Comparison of ENCODE assay signal across 11 cellular contexts in genomic region chr14:34711808-34712712, GRCh38. TPM values are rescaled to one million over a fixed set of nuclear protein-coding genes. Genes with fewer than 3 reads are reported as not detected.
DNase-seq lines count a peak whose midpoint lies in the region; ATAC-seq, FAIRE-seq and TF ChIP-seq lines count a peak whose summit lies in the region.
"Had no signal": no experiment of that assay in that cellular context is flagged by ENCODE, and none has a peak within 500 bp of the region (broad histone marks: within the 10 kb centered on the region; RNA-seq: fewer than 3 reads in every experiment).

No MANE protein-coding gene starts in this region.

- no peak for TF ChIP-seq CTCF in HepG2 (CRISPR knock-in tag; IDR thresholded peaks at IDR 0.05)
- no peak for TF ChIP-seq CTCF in right lobe of liver (IDR thresholded peaks at IDR 0.05)
- TF ChIP-seq CTCF in coronary artery (IDR thresholded peaks at IDR 0.05) = no peak
- no peak for TF ChIP-seq CTCF in neural cell (IDR thresholded peaks at IDR 0.05; ENCODE audit: poor library complexity, severe bottlenecking)

- H3K4me2 ChIP-seq in HepG2 (ENCODE audit: low read depth, low read length) (no peak overlapping the region), neural cell (ENCODE audit: low read length) (peak overlapping the region; percentile 42)

- H3K27ac ChIP-seq in HepG2 (ENCODE audit: extremely low read length, insufficient read depth, low read length) (no peak overlapping the region), right lobe of liver (peak overlapping the region in 1 of 3 donors; percentile 12), coronary artery (peak overlapping the region; percentile 73 to 98), neural cell (ENCODE audit: low read length) (no peak overlapping the region)

- no peak overlapping the region for H3K9ac ChIP-seq in HepG2 (ENCODE audit: insufficient read depth, low read depth, low read length)
- no peak overlapping the region for H3K9ac ChIP-seq in neural cell (ENCODE audit: low read length)

- DNase-seq in HepG2 (ENCODE audit: low spot score) (no peak), right lobe of liver (no peak), coronary artery (ENCODE audit: low spot score) (no peak), GM12891 (ENCODE audit: insufficient read length, low spot score) (no peak), NCI-H446 (lab: John Stamatoyannopoulos, UW) (no peak), NCI-H2196 (lab: John Stamatoyannopoulos, UW; ENCODE audit: unreplicated experiment) (no peak), NCI-H82 (lab: John Stamatoyannopoulos, UW) (no peak)
- DNase-seq: NK-92 treated with Interleukin-12 subunit alpha and Interleukin-12 subunit beta, amount 100 ng/mL, for 24 hours; stimulated activated CD4-positive, alpha-beta T cell treated with anti-CD3 and anti-CD28 coated beads, Interleukin-15, amount 100 ng/mL, for 24 hours had no signal

- POLR2A ChIA-PET in HepG2 (lab: Yijun Ruan, JAX) = interaction anchor here (0.6 to 5.4 kb wide), 4 partner anchors 11 to 215 kb away, joined by 3 to 61 read pairs (median 12); no protein-coding TSS in a partner anchor

- H3K4me1 ChIP-seq in HepG2 (ENCODE audit: insufficient read depth, low read length) = peaks cover 58% of the 10 kb centered on the region
- peaks cover 0 to 53% (median 3%) of the 10 kb centered on the region in 4 donors for H3K4me1 ChIP-seq in right lobe of liver

- in situ Hi-C loops in HepG2 (cut with HindIII; ENCODE audit: extremely low pct_ligation_motif_present, low pct_unique_long_range_greater_than_20kb) = no loop called here

- no peaks in the 10 kb centered on the region for H3K9me2 ChIP-seq in neural cell (ENCODE audit: insufficient read depth, low read length)

- no peak for TF ChIP-seq RAD21 in HepG2 (CRISPR knock-in tag; IDR thresholded peaks at IDR 0.05)
- TF ChIP-seq RAD21 in neural cell (conservative IDR thresholded peaks at IDR 0.05) = no peak

- H3K27me3 ChIP-seq in HepG2 (ENCODE audit: control insufficient read depth in 1 of 2, insufficient read depth in 2 of 2, low read length in 2 of 2) (peaks cover 0 to 11% of the 10 kb centered on the region in 2 experiments; a peak in 3 of 5 replicates), right lobe of liver (no peaks in the 10 kb centered on the region), neural cell (ENCODE audit: insufficient read depth, low read depth, low read length) (no peaks in the 10 kb centered on the region)

- no peak for FAIRE-seq in HepG2 (lab: Jason Lieb, UNC)
- FAIRE-seq in GM12891 (lab: Jason Lieb, UNC) = no peak

- ATAC-seq in HepG2 = no peak
- no peak for ATAC-seq in right lobe of liver
- ATAC-seq: stimulated activated memory B cell treated with anti-CD40 and anti-IgM and Interleukin-4, amounts not matched to agents 10 μg/mL and 1 μg/mL and 100 μg/mL, for 72 hours had no signal

- H3K79me2 ChIP-seq in HepG2 (ENCODE audit: insufficient read depth, low read length) (peaks cover 21% of the 10 kb centered on the region), neural cell (replicated peaks; ENCODE audit: insufficient read depth, low read length) (peaks cover 11% of the 10 kb centered on the region)

- TF ChIP-seq EP300 in HepG2 (IDR thresholded peaks at IDR 0.05; ENCODE audit: low read depth in 2 of 2, low read length in 2 of 2) (no peak), HepG2 (CRISPR knock-in tag; IDR thresholded peaks at IDR 0.05; ENCODE audit: borderline replicate concordance) (no peak), neural cell (conservative IDR thresholded peaks at IDR 0.05; ENCODE audit: poor library complexity, severe bottlenecking) (no peak)

- TF ChIP-seq POLR2A in HepG2 (IDR thresholded peaks at IDR 0.05; ENCODE audit: insufficient read depth in 1 of 2, low read depth in 2 of 2, low read length in 2 of 2) = peak in 1 of 2 experiments; percentile 36; a peak in 1 of 4 replicates
- TF ChIP-seq POLR2A in right lobe of liver (IDR thresholded peaks at IDR 0.05) = no peak
- TF ChIP-seq POLR2A in GM12891 (IDR thresholded peaks at IDR 0.05; ENCODE audit: low read depth, low read length) = no peak

- H4K20me1 ChIP-seq in HepG2 (ENCODE audit: insufficient read depth, low read length) (no peaks in the 10 kb centered on the region), neural cell (ENCODE audit: insufficient read depth) (no peaks in the 10 kb centered on the region)

- no peaks in the 10 kb centered on the region for H3F3A ChIP-seq in neural cell (ENCODE audit: insufficient read depth, low read length, poor library complexity, severe bottlenecking)

- no TSS peak for BruUV-seq in HepG2 (replicated peaks; lab: Mats Ljungman, UMichigan)

- H2AFZ ChIP-seq in HepG2 (ENCODE audit: low read length) = no peak overlapping the region
- H2AFZ ChIP-seq in neural cell (ENCODE audit: low read depth, low read length) = no peak overlapping the region

- intact Hi-C loops in HepG2 (cut with micrococcal nuclease; ENCODE audit: unreplicated experiment) (no loop called here), right lobe of liver (cut with DNase I) (no loop called here)

- no peak overlapping the region for H3K4me3 ChIP-seq in HepG2 (replicated peaks in 1 of 3; ENCODE audit: insufficient read depth in 1 of 3, low read depth in 2 of 3, low read length in 3 of 3)
- no peak overlapping the region for H3K4me3 ChIP-seq in right lobe of liver
- H3K4me3 ChIP-seq in coronary artery = peak overlapping the region; percentile 40
- H3K4me3 ChIP-seq in neural cell (ENCODE audit: low read length) = peak overlapping the region; percentile 31

- H3K9me3 ChIP-seq in HepG2 (ENCODE audit: low read length) (no peaks in the 10 kb centered on the region), right lobe of liver (no peaks in the 10 kb centered on the region), neural cell (ENCODE audit: low read length) (no peaks in the 10 kb centered on the region)

- CTCF ChIA-PET in HepG2 (lab: Yijun Ruan, JAX; ENCODE audit: low intra/inter-chr PET ratio, low total read pairs) = interaction anchor here (1.2 kb wide), 1 partner anchor 11 kb away, joined by 6 read pairs; no protein-coding TSS in a partner anchor

- WGBS in HepG2 (ENCODE audit: low lambda C conversion rate) = 94% methylated on average over 4 of the region's 4 CpGs
- WGBS in right lobe of liver (ENCODE audit: insufficient coverage, low coverage, low lambda C conversion rate, missing lambda C conversion rate) = 78% methylated on average over 4 of the region's 4 CpGs

- peaks cover 6 to 10% of the 10 kb centered on the region in 2 experiments; a peak in 3 of 5 replicates for H3K36me3 ChIP-seq in HepG2 (replicated peaks in 1 of 2; ENCODE audit: control insufficient read depth in 1 of 2, insufficient read depth in 2 of 2, low read length in 2 of 2)
- H3K36me3 ChIP-seq in right lobe of liver = peaks cover 0 to 17% (median 2%) of the 10 kb centered on the region in 4 donors
- H3K36me3 ChIP-seq in neural cell (ENCODE audit: insufficient read depth, low read length) = peaks cover 6% of the 10 kb centered on the region

TF ChIP-seq in HepG2, 621 proteins besides CTCF, POLR2A, EP300 and RAD21 (continues in another document):
- TF ChIP-seq NFYC (CRISPR knock-in tag; IDR thresholded peaks at IDR 0.05) = 0 out of 2 replicates have a peak, but pooled peaks have one; percentile 11

TF ChIP-seq in GM12891, 5 proteins besides CTCF, POLR2A, EP300 and RAD21:
- TF ChIP-seq SPI1 (IDR thresholded peaks at IDR 0.05; ENCODE audit: low read depth, low read length) (no peak), PAX5 (IDR thresholded peaks at IDR 0.05; ENCODE audit: insufficient read depth, low read length, severe bottlenecking) (no peak), TAF1 (IDR thresholded peaks at IDR 0.05; ENCODE audit: low read depth, low read length) (no peak), POLR2AphosphoS5 (IDR thresholded peaks at IDR 0.05; ENCODE audit: low read depth, low read length) (no peak), POU2F2 (IDR thresholded peaks at IDR 0.05; ENCODE audit: low read depth, low read length) (no peak)

RNA-seq across cellular contexts. Expression of gene CFL2, which starts 2.3 kb away (rescaled TPM):
- total RNA-seq in HepG2 (2016; rRNA removed; fragmentation: Illumina TruSeq; extraction: Trizol) = 158 and 301 TPM in 2 replicates
- total RNA-seq in HepG2 (2016; cell fraction: cytosol; rRNA removed; fragmentation: Illumina TruSeq; extraction: Trizol; ENCODE audit: low read depth) = 28.5 and 36.5 TPM in 2 replicates
- total RNA-seq in HepG2 (2016; cell fraction: insoluble cytoplasmic fraction; rRNA removed; fragmentation: Illumina TruSeq; extraction: Trizol) = 158 and 295 TPM in 2 replicates
- 108 and 127 TPM in 2 replicates for total RNA-seq in HepG2 (2016; cell fraction: membrane; rRNA removed; fragmentation: Illumina TruSeq; extraction: Trizol)
- total RNA-seq in HepG2 (2016; cell fraction: nucleus; rRNA removed; fragmentation: Illumina TruSeq; extraction: Trizol) = 85.5 and 89.1 TPM in 2 replicates
- polyA plus RNA-seq in HepG2 (2011; rRNA removed) = 68.8 and 114 TPM in 2 replicates
- 44.2 and 78.0 TPM in 2 replicates for polyA plus RNA-seq in HepG2 (2011; cell fraction: cytosol; rRNA removed)
- 22.8 and 33.8 TPM in 2 replicates for polyA plus RNA-seq in HepG2 (2011; cell fraction: nucleus; rRNA removed)
- 145 and 207 TPM in 2 replicates for polyA plus RNA-seq in HepG2 (2012)
- 96.7 and 98.0 TPM in 2 replicates for polyA plus RNA-seq in HepG2 (2016; cell fraction: cytosol; fragmentation: Illumina TruSeq; extraction: Trizol; ENCODE audit: low read depth)
- 414 and 424 TPM in 2 replicates for polyA plus RNA-seq in HepG2 (2016; cell fraction: insoluble cytoplasmic fraction; fragmentation: Illumina TruSeq; extraction: Trizol; ENCODE audit: low read depth)
- polyA plus RNA-seq in HepG2 (2016; cell fraction: membrane; fragmentation: Illumina TruSeq; extraction: Trizol; ENCODE audit: low read depth) = 172 and 187 TPM in 2 replicates
- 152 and 161 TPM in 2 replicates for polyA plus RNA-seq in HepG2 (2016; cell fraction: nucleus; fragmentation: Illumina TruSeq; extraction: Trizol; ENCODE audit: insufficient read depth, low read depth)
- polyA minus RNA-seq in HepG2 (2011; rRNA and poly(A)+ RNA removed; ENCODE audit: low replicate concordance) = 34.1 and 43.7 TPM in 2 replicates
- polyA minus RNA-seq in HepG2 (2011; cell fraction: cytosol; rRNA and poly(A)+ RNA removed) = 94.3 and 108 TPM in 2 replicates
- polyA minus RNA-seq in HepG2 (2011; cell fraction: nucleus; rRNA and poly(A)+ RNA removed) = 50.5 and 53.0 TPM in 2 replicates
- total RNA-seq in right lobe of liver = 10 to 100 TPM; 74.2 to 95.3 (median 78.3) TPM
- 37.8 and 52.3 TPM in 2 replicates for polyA plus RNA-seq in neural cell
- polyA minus RNA-seq in neural cell = 30.2 and 38.9 TPM in 2 replicates
- 5.3 TPM for polyA plus RNA-seq in GM12891 (2012; ENCODE audit: low read depth, missing spikeins)

Comparison
In these comparisons a context has a peak if more than half of its experiments do, and no peak if none do; other contexts are left out.
1. H3K27ac ChIP-seq: peak in coronary artery (2 of 2); none in HepG2 (single experiment) and neural cell (single experiment).
2. H3K4me3 ChIP-seq: peak in coronary artery (single experiment) and neural cell (single experiment); none in HepG2 (0 of 3) and right lobe of liver (0 of 3).